In the genomic region with DNA sequence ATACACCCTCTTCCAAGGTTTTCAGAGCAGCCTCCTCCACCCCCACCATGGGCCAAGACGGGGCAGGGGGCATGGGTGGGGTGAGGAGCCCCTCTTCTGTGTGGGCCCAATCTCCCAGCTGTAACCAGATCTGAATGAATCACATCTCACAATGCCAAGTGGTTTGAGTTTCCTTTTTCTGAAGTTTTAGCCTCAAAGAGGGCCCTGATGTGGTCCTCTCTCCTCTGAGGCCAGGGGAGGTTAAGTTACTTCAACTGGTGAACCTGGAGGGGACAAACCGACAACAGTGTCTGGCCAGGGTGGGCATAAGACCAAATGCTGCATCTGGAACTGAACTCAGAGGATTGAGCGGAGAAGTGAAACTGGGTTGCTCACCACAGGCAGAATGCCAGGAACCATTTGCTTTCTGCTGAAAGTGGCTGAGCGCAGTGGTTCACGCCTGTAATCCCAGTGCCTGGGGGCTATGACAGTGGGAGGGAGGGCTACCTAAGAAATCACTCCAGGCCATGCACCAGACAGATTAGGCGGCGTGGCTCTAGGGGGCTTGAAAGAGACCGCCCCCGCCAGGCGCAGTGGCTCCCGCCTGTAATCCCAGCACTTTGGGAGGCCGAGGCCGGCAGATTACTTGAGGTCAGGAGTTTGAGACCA, we compare ENCODE assay signal across 1 cellular context.
TF ChIP-seq lines count a peak whose summit lies in the region.

No MANE protein-coding gene starts in this region.

TF ChIP-seq in WTC11, 78 proteins besides CTCF, POLR2A, EP300 and RAD21 (continued from another document):
- TF ChIP-seq ZNF396 (CRISPR knock-in tag; IDR thresholded peaks at IDR 0.05; ENCODE audit: borderline replicate concordance): no peak
- TF ChIP-seq ELF4 (CRISPR knock-in tag; IDR thresholded peaks at IDR 0.05; ENCODE audit: low read depth): no peak
- TF ChIP-seq GRHL2 (CRISPR knock-in tag; IDR thresholded peaks at IDR 0.05; ENCODE audit: insufficient replicate concordance, severe bottlenecking): no peak
- TF ChIP-seq, protein P1, sequence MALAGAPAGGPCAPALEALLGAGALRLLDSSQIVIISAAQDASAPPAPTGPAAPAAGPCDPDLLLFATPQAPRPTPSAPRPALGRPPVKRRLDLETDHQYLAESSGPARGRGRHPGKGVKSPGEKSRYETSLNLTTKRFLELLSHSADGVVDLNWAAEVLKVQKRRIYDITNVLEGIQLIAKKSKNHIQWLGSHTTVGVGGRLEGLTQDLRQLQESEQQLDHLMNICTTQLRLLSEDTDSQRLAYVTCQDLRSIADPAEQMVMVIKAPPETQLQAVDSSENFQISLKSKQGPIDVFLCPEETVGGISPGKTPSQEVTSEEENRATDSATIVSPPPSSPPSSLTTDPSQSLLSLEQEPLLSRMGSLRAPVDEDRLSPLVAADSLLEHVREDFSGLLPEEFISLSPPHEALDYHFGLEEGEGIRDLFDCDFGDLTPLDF (CRISPR knock-in tag; IDR thresholded peaks at IDR 0.05): no peak
